In genomic region chr3:172594925-172595647, GRCh38 we compare ENCODE assay signal across 8 cellular contexts.
DNase-seq lines count a peak whose midpoint lies in the region; ATAC-seq and TF ChIP-seq lines count a peak whose summit lies in the region.
"Not testable (repeated sequence)": the region's sequence is repeated elsewhere in the genome, so short reads cannot be mapped to it uniquely, and the experiment has no call there.

No MANE protein-coding gene starts in this region.

- H3K4ac ChIP-seq in mesenchymal stem cell (ENCODE audit: low read depth in 1 of 2, low read length in 2 of 2), result not testable (repeated sequence)

- not testable (repeated sequence) for H2BK12ac ChIP-seq in mesenchymal stem cell (ENCODE audit: low read length in 2 of 2)

- H2BK15ac ChIP-seq in mesenchymal stem cell (ENCODE audit: low read depth, poor library complexity, severe bottlenecking), result not testable (repeated sequence)

- TF ChIP-seq EP300 in sigmoid colon (IDR thresholded peaks at IDR 0.05), result not testable (repeated sequence)

- BruUV-seq in PC-9 (replicated peaks; lab: Mats Ljungman, UMichigan), result not testable (repeated sequence)

- H3K9me3 Mint-ChIP-seq in activated T-cell treated with anti-CD3 and anti-CD28 coated beads, Interleukin-2, amount 50 U/mL, for 72 hours, result not testable (repeated sequence)

- H3K36me3 ChIP-seq in PC-9 (ENCODE audit: low read depth); colonic mucosa; heart right ventricle; mesenchymal stem cell (ENCODE audit: control insufficient read depth in 1 of 2, insufficient read depth in 2 of 2, low read depth in 1 of 2, low read length in 2 of 2); sigmoid colon; uterus: not testable (repeated sequence)

- H2AK5ac ChIP-seq in mesenchymal stem cell (ENCODE audit: low read length, severe bottlenecking), result not testable (repeated sequence)

- TF ChIP-seq CTCF in PC-9 (conservative IDR thresholded peaks at IDR 0.05); colonic mucosa (IDR thresholded peaks at IDR 0.05); heart right ventricle (IDR thresholded peaks at IDR 0.05); sigmoid colon (IDR thresholded peaks at IDR 0.05); uterus (IDR thresholded peaks at IDR 0.05): not testable (repeated sequence)

- CTCF ChIA-PET in PC-9 (lab: Charles Lee), result interaction anchor here (0.6 to 2.6 kb wide), 14 partner anchors 35 to 586 kb away, joined by 3 to 9 read pairs (median 4); partner anchors contain the start of gene ECT2

- peak overlapping the region; percentile 85 for H3K27ac Mint-ChIP-seq in activated T-cell treated with anti-CD3 and anti-CD28 coated beads, Interleukin-2, amount 50 U/mL, for 72 hours

- not testable (repeated sequence) for H3K27me3 ChIP-seq in PC-9 (ENCODE audit: insufficient read depth, low read depth); colonic mucosa; heart right ventricle; mesenchymal stem cell (ENCODE audit: control insufficient read depth in 1 of 2, insufficient read depth in 1 of 2, low read length in 2 of 2); sigmoid colon; uterus

- H3K27me3 Mint-ChIP-seq in activated T-cell treated with anti-CD3 and anti-CD28 coated beads, Interleukin-2, amount 50 U/mL, for 72 hours (ENCODE audit: low read depth), result peaks cover 24% of the 10 kb centered on the region

- H3K9me2 ChIP-seq in PC-9 (ENCODE audit: insufficient read depth), result not testable (repeated sequence)

- peaks cover 65% of the 10 kb centered on the region for H3K4me1 Mint-ChIP-seq in activated T-cell treated with anti-CD3 and anti-CD28 coated beads, Interleukin-2, amount 50 U/mL, for 72 hours (ENCODE audit: low read depth)

- intact Hi-C loops in PC-9 (cut with micrococcal nuclease; ENCODE audit: unreplicated experiment), result loop anchor here (5.0 kb wide), 2 partner anchors 238 to 253 kb away; no protein-coding TSS in a partner anchor
- intact Hi-C loops in colonic mucosa (cut with DNase I), result loop anchor here (5.0 kb wide), 1 partner anchor 88 kb away; no protein-coding TSS in a partner anchor
- intact Hi-C loops in heart right ventricle (cut with DNase I), result loop anchor here in 7 of 10 donors (2.0 to 10.0 kb wide), 5 partner anchors 50 to 110 kb away; no protein-coding TSS in a partner anchor
- intact Hi-C loops in sigmoid colon (cut with DNase I), result not testable (repeated sequence)
- intact Hi-C loops in uterus (cut with DNase I; ENCODE audit: low total_unique reads), result loop anchor here (10.0 kb wide), 1 partner anchor 110 kb away; no protein-coding TSS in a partner anchor

- H3K14ac ChIP-seq in mesenchymal stem cell (ENCODE audit: low read length in 2 of 2), result not testable (repeated sequence)

- not testable (repeated sequence) for H3K4me1 ChIP-seq in PC-9 (replicated peaks; ENCODE audit: insufficient read depth); colonic mucosa; sigmoid colon; uterus
- H3K4me1 ChIP-seq in heart right ventricle (peaks cover 3 to 58% (median 21%) of the 10 kb centered on the region in 9 donors), mesenchymal stem cell (ENCODE audit: control insufficient read depth, insufficient read depth, low read depth, low read length) (peaks cover 14% of the 10 kb centered on the region)

- not testable (repeated sequence) for H3K79me2 ChIP-seq in PC-9 (ENCODE audit: low read depth)

- DNase-seq in Caki2 (ENCODE audit: low read depth) (peak; percentile 80), mesenchymal stem cell (peak; percentile 7)
- not testable (repeated sequence) for DNase-seq in PC-9; activated T-cell treated with anti-CD3 and anti-CD28 coated beads, Interleukin-2, amount 50 U/mL, for 72 hours; colonic mucosa; heart right ventricle; sigmoid colon; uterus

- not testable (repeated sequence) for H3F3A ChIP-seq in PC-9 (ENCODE audit: insufficient read depth, low read depth)

- H2BK120ac ChIP-seq in mesenchymal stem cell (ENCODE audit: low read depth, low read length), result not testable (repeated sequence)

- H3K36me3 Mint-ChIP-seq in activated T-cell treated with anti-CD3 and anti-CD28 coated beads, Interleukin-2, amount 50 U/mL, for 72 hours (ENCODE audit: insufficient read depth in 2 of 2), result peaks cover 11 to 21% of the 10 kb centered on the region in 2 donors

- not testable (repeated sequence) for H3K18ac ChIP-seq in mesenchymal stem cell (ENCODE audit: low read depth in 1 of 2, low read length in 2 of 2)

- peak overlapping the region; percentile 66; the same call in 1 of the 2 replicates for H3K4me2 ChIP-seq in PC-9
- not testable (repeated sequence) for H3K4me2 ChIP-seq in mesenchymal stem cell (ENCODE audit: low read length, poor library complexity, severe bottlenecking)

- not testable (repeated sequence) for H2BK5ac ChIP-seq in mesenchymal stem cell (ENCODE audit: low read depth, low read length, poor library complexity, severe bottlenecking)

- H2AFZ ChIP-seq in PC-9; mesenchymal stem cell (ENCODE audit: low read depth, low read length): not testable (repeated sequence)

- H3K9ac ChIP-seq in colonic mucosa (ENCODE audit: low read depth in 2 of 2, low read length in 2 of 2), result peak overlapping the region in 1 of 2 donors; percentile 78
- peak overlapping the region; percentile 86 for H3K9ac ChIP-seq in mesenchymal stem cell (ENCODE audit: low read length)

- H3K79me1 ChIP-seq in mesenchymal stem cell (replicated peaks; ENCODE audit: low read length, poor library complexity, severe bottlenecking), result not testable (repeated sequence)

- in situ Hi-C loops in Caki2 (cut with HindIII; ENCODE audit: low pct_unique_long_range_greater_than_20kb, low sequenced_read_pairs), result not testable (repeated sequence)

- not testable (repeated sequence) for H4K8ac ChIP-seq in mesenchymal stem cell (ENCODE audit: low read length)

- H3K4me3 Mint-ChIP-seq in activated T-cell treated with anti-CD3 and anti-CD28 coated beads, Interleukin-2, amount 50 U/mL, for 72 hours, result peak overlapping the region; percentile 76 to 90

- H3K27ac ChIP-seq in PC-9, result not testable (repeated sequence)
- H3K27ac ChIP-seq in colonic mucosa, result peak overlapping the region; percentile 78
- peak overlapping the region; percentile 70 to 95 (median 84) for H3K27ac ChIP-seq in heart right ventricle
- H3K27ac ChIP-seq in mesenchymal stem cell (ENCODE audit: low read length, poor library complexity, severe bottlenecking), result peak overlapping the region; percentile 87
- H3K27ac ChIP-seq in sigmoid colon, result peak overlapping the region; percentile 59 to 71 (median 68)
- H3K27ac ChIP-seq in uterus, result peak overlapping the region; percentile 75 to 87

- H3K23ac ChIP-seq in mesenchymal stem cell (ENCODE audit: low read length in 2 of 2), result not testable (repeated sequence)

- TF ChIP-seq POLR2A in sigmoid colon (IDR thresholded peaks at IDR 0.05); uterus (IDR thresholded peaks at IDR 0.05): not testable (repeated sequence)

- not testable (repeated sequence) for H4K20me1 ChIP-seq in PC-9 (ENCODE audit: insufficient read depth)

- H3K4me3 ChIP-seq in PC-9, colonic mucosa, sigmoid colon, uterus: not testable (repeated sequence)
- peak overlapping the region in 5 of 10 donors; percentile 28 to 43 (median 40) for H3K4me3 ChIP-seq in heart right ventricle
- peak overlapping the region in 1 of 2 experiments; percentile 67 for H3K4me3 ChIP-seq in mesenchymal stem cell (ENCODE audit: insufficient read depth in 1 of 2, low read depth in 1 of 2, low read length in 2 of 2)

- POLR2A ChIA-PET in PC-9 (lab: Charles Lee; ENCODE audit: unreplicated experiment), result interaction anchor here (0.7 to 1.2 kb wide), 3 partner anchors 53 to 92 kb away, joined by 4 to 8 read pairs (median 5); partner anchors contain the start of gene TNFSF10

- not testable (repeated sequence) for H4K91ac ChIP-seq in mesenchymal stem cell (ENCODE audit: low read length)

- not testable (repeated sequence) for ATAC-seq in activated T-cell treated with anti-CD3 and anti-CD28 coated beads, Interleukin-2, amount 50 U/mL, for 72 hours (replicated peaks in 1 of 2)
- ATAC-seq in heart right ventricle, result peak in 5 of 8 donors; percentile 14 to 49 (median 43)

- WGBS in heart right ventricle, 2 donors, result 76 to 83% methylated on average over 11 of the region's 11 CpGs
- WGBS in mesenchymal stem cell, result 93% methylated on average over 9 of the region's 11 CpGs
- 21 to 64% methylated on average over 11 of the region's 11 CpGs for WGBS in sigmoid colon, 2 donors

- H3K9me3 ChIP-seq in PC-9 (ENCODE audit: insufficient read depth, low read depth); colonic mucosa; heart right ventricle; mesenchymal stem cell (ENCODE audit: control insufficient read depth, low read length); sigmoid colon; uterus: not testable (repeated sequence)
